In the genomic region with DNA sequence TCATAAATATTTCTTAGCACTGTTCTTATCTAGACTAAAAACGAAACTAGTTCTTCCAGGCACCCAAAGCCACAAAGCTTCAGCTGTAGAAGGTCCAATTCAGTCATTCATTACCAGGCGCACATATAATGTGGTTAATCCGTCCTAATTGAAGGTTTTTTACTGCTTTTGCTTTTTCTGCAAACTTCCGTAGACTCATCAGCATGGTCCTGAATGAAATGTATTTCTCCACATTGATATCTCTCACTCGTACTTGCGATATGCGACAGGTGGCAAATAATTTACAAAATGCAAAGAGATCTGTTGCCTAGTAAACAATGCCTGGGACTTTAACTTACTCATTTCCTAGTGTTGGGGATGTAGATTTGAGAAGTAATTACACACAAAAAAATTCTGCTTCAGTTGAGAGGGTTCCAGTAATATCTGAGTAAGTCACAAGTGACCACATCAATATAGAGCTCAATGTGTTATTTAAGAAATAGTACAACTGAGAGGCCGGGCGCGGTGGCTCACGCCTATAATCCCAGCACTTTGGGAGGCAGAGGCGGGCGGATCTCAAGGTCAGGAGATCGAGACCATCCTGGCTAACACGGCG, we compare ENCODE assay signal across 8 cellular contexts.
DNase-seq lines count a peak whose midpoint lies in the region; ATAC-seq, FAIRE-seq and TF ChIP-seq lines count a peak whose summit lies in the region.

No MANE protein-coding gene starts in this region.

- TF ChIP-seq CTCF in GM12878 (IDR thresholded peaks at IDR 0.05 in 2 of 3, conservative IDR thresholded peaks at IDR 0.05 in 1 of 3; ENCODE audit: control insufficient read depth in 2 of 3, extremely low read depth in 1 of 3, insufficient read depth in 1 of 3, low read depth in 3 of 3, low read length in 3 of 3) (no peak), uterus (IDR thresholded peaks at IDR 0.05) (no peak)

- RAD21 ChIA-PET in GM12878 (lab: Charles Lee; ENCODE audit: unreplicated experiment), result interaction anchor here (0.7 to 2.5 kb wide), 15 partner anchors 8 to 249 kb away, joined by 3 to 17 read pairs (median 4); a partner anchor contains a TSS

- FAIRE-seq in GM12878 (lab: Jason Lieb, UNC), result no peak
- no peak for FAIRE-seq in RCC 7860 (lab: Jason Lieb, UNC)

- peaks cover 68 to 89% (median 89%) of the 10 kb centered on the region in 3 donors for H3K4me1 Mint-ChIP-seq in CD8-positive, alpha-beta memory T cell

- no peaks in the 10 kb centered on the region for H3K9me3 Mint-ChIP-seq in CD8-positive, alpha-beta memory T cell

- under 1% methylated on average over 16 of the region's 16 CpGs for whole genome bisulfite sequencing in GM12878 (ENCODE audit: insufficient coverage, insufficient replicate concordance, low lambda C conversion rate, missing lambda C conversion rate)

- peak overlapping the region; percentile 81 for H3K4me3 ChIP-seq in CD8-positive, alpha-beta memory T cell (ENCODE audit: low read length)
- peak overlapping the region; percentile 44; the same call in 1 of the 2 replicates for H3K4me3 ChIP-seq in GM12878
- no peak overlapping the region for H3K4me3 ChIP-seq in uterus

- H3K79me2 ChIP-seq in GM12878 (ENCODE audit: control insufficient read depth, insufficient read depth, low read length), result peaks cover 4% of the 10 kb centered on the region

- peaks cover 0 to 5% (median 1%) of the 10 kb centered on the region in 3 donors for H3K36me3 Mint-ChIP-seq in CD8-positive, alpha-beta memory T cell

- H3K9me3 ChIP-seq in CD8-positive, alpha-beta memory T cell (ENCODE audit: low read length), result no peaks in the 10 kb centered on the region
- no peaks in the 10 kb centered on the region for H3K9me3 ChIP-seq in GM12878 (replicated peaks; ENCODE audit: control insufficient read depth, insufficient read depth, low read length)
- no peaks in the 10 kb centered on the region for H3K9me3 ChIP-seq in uterus

- H3K9ac ChIP-seq in GM12878 (ENCODE audit: control insufficient read depth, insufficient read depth, low read length), result peak overlapping the region; percentile 37; the same call in 1 of the 2 replicates

- peak overlapping the region; percentile 83 for H3K27ac ChIP-seq in CD8-positive, alpha-beta memory T cell (ENCODE audit: low read depth, low read length)
- H3K27ac ChIP-seq in GM12878 (ENCODE audit: control insufficient read depth, insufficient read depth), result peak overlapping the region; percentile 48; the same call in 1 of the 2 replicates
- peak overlapping the region; percentile 44 to 79 for H3K27ac ChIP-seq in uterus

- H3K36me3 ChIP-seq in CD8-positive, alpha-beta memory T cell (ENCODE audit: insufficient read depth, low read length), result no peaks in the 10 kb centered on the region
- H3K36me3 ChIP-seq in GM12878 (ENCODE audit: control insufficient read depth in 2 of 2, insufficient read depth in 2 of 2, low read length in 1 of 2) (no peaks in the 10 kb centered on the region), uterus (no peaks in the 10 kb centered on the region)

- H3K27me3 ChIP-seq in CD8-positive, alpha-beta memory T cell (ENCODE audit: insufficient read depth, low read length, poor library complexity, severe bottlenecking), result no peaks in the 10 kb centered on the region
- no peaks in the 10 kb centered on the region for H3K27me3 ChIP-seq in GM12878 (replicated peaks in 1 of 2; ENCODE audit: control insufficient read depth in 2 of 2, insufficient read depth in 2 of 2, low read length in 1 of 2)
- H3K27me3 ChIP-seq in uterus, result no peaks in the 10 kb centered on the region

- in situ Hi-C loops in GM12878 (cut with MboI), result no loop called here

- POLR2A ChIA-PET in CD8-positive, alpha-beta memory T cell (lab: Charles Lee), result interaction anchor here (0.6 to 1.7 kb wide), 9 partner anchors 9 to 78 kb away, joined by 3 to 16 read pairs (median 3); a partner anchor contains a TSS
- POLR2A ChIA-PET in GM12878 (lab: Charles Lee), result interaction anchor here (0.5 to 1.5 kb wide), 3 partner anchors 9 to 92 kb away, joined by 3 to 5 read pairs (median 3); no protein-coding TSS in a partner anchor

- no peaks in the 10 kb centered on the region for H4K20me1 ChIP-seq in GM12878 (ENCODE audit: control insufficient read depth, insufficient read depth)

- SMC1A ChIA-PET in GM12878 (lab: Charles Lee; ENCODE audit: uncharacterized antibody, unreplicated experiment), result interaction anchor here (0.8 to 2.6 kb wide), 18 partner anchors 9 to 254 kb away, joined by 3 to 19 read pairs (median 5); a partner anchor contains a TSS

- no peak for TF ChIP-seq EP300 in GM12878 (IDR thresholded peaks at IDR 0.05; ENCODE audit: borderline replicate concordance in 1 of 2, control insufficient read depth in 1 of 2, low read depth in 2 of 2, low read length in 2 of 2)

- intact Hi-C loops in GM12878 (cut with micrococcal nuclease; ENCODE audit: unreplicated experiment) (no loop called here), uterus (cut with DNase I; ENCODE audit: low total_unique reads) (no loop called here)

- no peak; the same call in 1 of the 2 replicates for TF ChIP-seq RAD21 in GM12878 (IDR thresholded peaks at IDR 0.05; ENCODE audit: insufficient read depth, low read depth, low read length)

- H3K4me1 ChIP-seq in CD8-positive, alpha-beta memory T cell (ENCODE audit: insufficient read depth, low read length), result peaks cover 66% of the 10 kb centered on the region
- H3K4me1 ChIP-seq in GM12878 (ENCODE audit: control insufficient read depth, insufficient read depth, low read length) (peaks cover 29% of the 10 kb centered on the region), uterus (no peaks in the 10 kb centered on the region)

- peak overlapping the region; percentile 87 to 99 (median 94) for H3K27ac Mint-ChIP-seq in CD8-positive, alpha-beta memory T cell

- no peak for TF ChIP-seq POLR2A in GM12878 (IDR thresholded peaks at IDR 0.05; ENCODE audit: low read depth, low read length)
- TF ChIP-seq POLR2A in uterus (IDR thresholded peaks at IDR 0.05), result no peak

- peak; percentile 44 for ATAC-seq in GM21381 (IDR thresholded peaks at IDR 0.05; ENCODE audit: unreplicated experiment)
- ATAC-seq in HG03565 (IDR thresholded peaks at IDR 0.05; ENCODE audit: unreplicated experiment), result peak; percentile 51
- ATAC-seq in GM12878, result peak; percentile 67

- H2AFZ ChIP-seq in GM12878 (ENCODE audit: control insufficient read depth, low read depth, low read length), result peak overlapping the region; percentile 78

- peak overlapping the region; percentile 88 for H3K4me2 ChIP-seq in GM12878 (ENCODE audit: control insufficient read depth, insufficient read depth)

- peak overlapping the region; percentile 87 to 95 (median 89) for H3K4me3 Mint-ChIP-seq in CD8-positive, alpha-beta memory T cell

- peak in 3 of 5 donors; percentile 11 to 61 (median 48) for DNase-seq in CD8-positive, alpha-beta memory T cell
- DNase-seq in GM12878 (ENCODE audit: low read depth, low spot score) (no peak), uterus (no peak), HuH-7.5 (ENCODE audit: low spot score) (no peak), RCC 7860 (ENCODE audit: low spot score) (no peak), amniotic stem cell (lab: John Stamatoyannopoulos, UW) (no peak)

- H3K27me3 Mint-ChIP-seq in CD8-positive, alpha-beta memory T cell, result no peaks in the 10 kb centered on the region

- CTCF ChIA-PET in CD8-positive, alpha-beta memory T cell (lab: Charles Lee), result interaction anchor here (0.6 to 1.7 kb wide), 8 partner anchors 10 to 250 kb away, joined by 3 to 11 read pairs (median 4); a partner anchor contains a TSS
- CTCF ChIA-PET in GM12878 (lab: Yijun Ruan, JAX), result interaction anchor here (0.7 to 2.7 kb wide), 8 partner anchors 10 to 279 kb away, joined by 3 to 20 read pairs (median 4); no protein-coding TSS in a partner anchor

- no TSS peak for BruUV-seq in GM12878 (replicated peaks; lab: Mats Ljungman, UMichigan)

TF ChIP-seq in GM12878, 131 proteins besides CTCF, POLR2A, EP300 and RAD21 (continues in another document):
- TF ChIP-seq MYB (IDR thresholded peaks at IDR 0.05; ENCODE audit: borderline replicate concordance, low read depth, low read length) (no peak), STAT3 (IDR thresholded peaks at IDR 0.05; ENCODE audit: low read depth, low read length) (no peak), MYC (IDR thresholded peaks at IDR 0.05; ENCODE audit: insufficient read depth, insufficient read length, insufficient replicate concordance, low read length, severe bottlenecking) (no peak), WRNIP1 (IDR thresholded peaks at IDR 0.05; ENCODE audit: borderline replicate concordance, low read depth, low read length) (no peak), ZNF217 (IDR thresholded peaks at IDR 0.05) (peak; percentile 65; the same call in 1 of the 2 replicates), CBFB (IDR thresholded peaks at IDR 0.05; ENCODE audit: low read depth) (peak; percentile 79; the same call in 1 of the 2 replicates), BMI1 (IDR thresholded peaks at IDR 0.05; ENCODE audit: borderline replicate concordance) (peak; percentile 31; the same call in 1 of the 2 replicates), JUNB (IDR thresholded peaks at IDR 0.05) (peak; percentile 67), FOS (IDR thresholded peaks at IDR 0.05; ENCODE audit: borderline replicate concordance, extremely low read depth, insufficient read length) (no peak), RB1 (IDR thresholded peaks at IDR 0.05; ENCODE audit: borderline replicate concordance) (no peak)
- TF ChIP-seq, protein P1, sequence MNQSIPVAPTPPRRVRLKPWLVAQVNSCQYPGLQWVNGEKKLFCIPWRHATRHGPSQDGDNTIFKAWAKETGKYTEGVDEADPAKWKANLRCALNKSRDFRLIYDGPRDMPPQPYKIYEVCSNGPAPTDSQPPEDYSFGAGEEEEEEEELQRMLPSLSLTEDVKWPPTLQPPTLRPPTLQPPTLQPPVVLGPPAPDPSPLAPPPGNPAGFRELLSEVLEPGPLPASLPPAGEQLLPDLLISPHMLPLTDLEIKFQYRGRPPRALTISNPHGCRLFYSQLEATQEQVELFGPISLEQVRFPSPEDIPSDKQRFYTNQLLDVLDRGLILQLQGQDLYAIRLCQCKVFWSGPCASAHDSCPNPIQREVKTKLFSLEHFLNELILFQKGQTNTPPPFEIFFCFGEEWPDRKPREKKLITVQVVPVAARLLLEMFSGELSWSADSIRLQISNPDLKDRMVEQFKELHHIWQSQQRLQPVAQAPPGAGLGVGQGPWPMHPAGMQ (IDR thresholded peaks at IDR 0.05; ENCODE audit: borderline replicate concordance), result no peak
- TF ChIP-seq, protein P2, sequence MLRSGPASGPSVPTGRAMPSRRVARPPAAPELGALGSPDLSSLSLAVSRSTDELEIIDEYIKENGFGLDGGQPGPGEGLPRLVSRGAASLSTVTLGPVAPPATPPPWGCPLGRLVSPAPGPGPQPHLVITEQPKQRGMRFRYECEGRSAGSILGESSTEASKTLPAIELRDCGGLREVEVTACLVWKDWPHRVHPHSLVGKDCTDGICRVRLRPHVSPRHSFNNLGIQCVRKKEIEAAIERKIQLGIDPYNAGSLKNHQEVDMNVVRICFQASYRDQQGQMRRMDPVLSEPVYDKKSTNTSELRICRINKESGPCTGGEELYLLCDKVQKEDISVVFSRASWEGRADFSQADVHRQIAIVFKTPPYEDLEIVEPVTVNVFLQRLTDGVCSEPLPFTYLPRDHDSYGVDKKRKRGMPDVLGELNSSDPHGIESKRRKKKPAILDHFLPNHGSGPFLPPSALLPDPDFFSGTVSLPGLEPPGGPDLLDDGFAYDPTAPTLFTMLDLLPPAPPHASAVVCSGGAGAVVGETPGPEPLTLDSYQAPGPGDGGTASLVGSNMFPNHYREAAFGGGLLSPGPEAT (IDR thresholded peaks at IDR 0.05; ENCODE audit: low read depth), result peak; percentile 24; the same call in 1 of the 2 replicates

Comparison
In these comparisons a context has a peak if more than half of its experiments do, and no peak if none do; other contexts are left out.
1. DNase-seq: peak in CD8-positive, alpha-beta memory T cell (3 of 5); none in GM12878 (single experiment), uterus (0 of 2), HuH-7.5 (single experiment), RCC 7860 (single experiment) and amniotic stem cell (single experiment).
2. H3K4me3 ChIP-seq: peak in CD8-positive, alpha-beta memory T cell (single experiment) and GM12878 (single experiment); none in uterus (0 of 2).
3. Peak in every context shown above with its lines, with median percentiles within 50 percentile points of each other: H3K27ac ChIP-seq and ATAC-seq.